Comparison of ENCODE assay signal across 9 cellular contexts in genomic region chr17:39027440-39028035, GRCh38.
A peak's percentile ranks its signal among the peaks of the same experiment; 100 is the strongest.
DNase-seq lines count a peak whose midpoint lies in the region; ATAC-seq and TF ChIP-seq lines count a peak whose summit lies in the region.
"Had no signal": no experiment of that assay in that cellular context is flagged by ENCODE, and none has a peak within 500 bp of the region (broad histone marks: within the 10 kb centered on the region; RNA-seq: fewer than 3 reads in every experiment).

No MANE protein-coding gene starts in this region.

- H3K9ac ChIP-seq in stomach smooth muscle (ENCODE audit: low read length in 2 of 2), result peak overlapping the region in 1 of 2 donors; percentile 33
- H3K9ac ChIP-seq: KMS-11 had no signal

- peaks cover 3 to 5% of the 10 kb centered on the region in 2 donors for H3K27me3 ChIP-seq in stomach smooth muscle (ENCODE audit: control insufficient read depth in 1 of 2, insufficient read depth in 2 of 2, low read length in 2 of 2)

- ATAC-seq in T-cell (replicated peaks in 1 of 4), result no peak

- peak overlapping the region; percentile 55 to 69 for H3K4me3 ChIP-seq in stomach smooth muscle (ENCODE audit: low read length in 2 of 2)

- peaks cover 10% of the 10 kb centered on the region for H3K4me1 ChIP-seq in stomach smooth muscle (ENCODE audit: control insufficient read depth, insufficient read depth, low read length)

- POLR2A ChIA-PET in T-cell (lab: Charles Lee), result no interaction called here

- H3K9me3 ChIP-seq in stomach smooth muscle (ENCODE audit: control insufficient read depth in 2 of 2, low read length in 2 of 2), result no peaks in the 10 kb centered on the region

- peaks cover 14% of the 10 kb centered on the region for H3K4me1 Mint-ChIP-seq in chondrocyte (ENCODE audit: low read depth)
- H3K4me1 Mint-ChIP-seq in T-cell, result peaks cover 4 to 11% (median 5%) of the 10 kb centered on the region in 3 donors

- H3K27ac Mint-ChIP-seq in chondrocyte (ENCODE audit: unreplicated experiment) (no peak overlapping the region), T-cell (no peak overlapping the region)

- no peaks in the 10 kb centered on the region for H3K36me3 ChIP-seq in stomach smooth muscle (ENCODE audit: control insufficient read depth in 2 of 2, insufficient read depth in 2 of 2, low read length in 2 of 2)

- H3K9me3 Mint-ChIP-seq in chondrocyte (ENCODE audit: low read depth) (no peaks in the 10 kb centered on the region), T-cell (no peaks in the 10 kb centered on the region)

- TF ChIP-seq CTCF in chondrocyte (IDR thresholded peaks at IDR 0.05), result no peak

- peaks cover 4% of the 10 kb centered on the region for H3K27me3 Mint-ChIP-seq in chondrocyte (ENCODE audit: low read depth)
- peaks cover 5 to 22% of the 10 kb centered on the region in 2 donors for H3K27me3 Mint-ChIP-seq in T-cell

- peak; percentile 17 for DNase-seq in HuH-7 (ENCODE audit: low spot score)
- no peak for DNase-seq in chondrocyte (ENCODE audit: low spot score)
- DNase-seq in left kidney (ENCODE audit: low read depth, low spot score), result peak; percentile 47
- DNase-seq in OCI-M2 (lab: John Stamatoyannopoulos, UW; ENCODE audit: unreplicated experiment), result no peak
- DNase-seq in NCI-H2196 treated with DMSO at 0.1 percent for 48 hours (lab: John Stamatoyannopoulos, UW; ENCODE audit: unreplicated experiment), result no peak
- DNase-seq in T-cell, result no peak
- DNase-seq in HuH-7.5 (ENCODE audit: low spot score), result no peak

- no peak overlapping the region for H3K27ac ChIP-seq in stomach smooth muscle (ENCODE audit: low read length)
- H3K27ac ChIP-seq: KMS-11 had no signal

- H3K4me3 Mint-ChIP-seq in chondrocyte (ENCODE audit: unreplicated experiment), result peak overlapping the region; percentile 68
- H3K4me3 Mint-ChIP-seq in T-cell, result peak overlapping the region in 1 of 3 donors; percentile 52

- CTCF ChIA-PET in T-cell (lab: Charles Lee), result no interaction called here

- H3K36me3 Mint-ChIP-seq in chondrocyte (ENCODE audit: low read depth) (no peaks in the 10 kb centered on the region), T-cell (no peaks in the 10 kb centered on the region)

Comparison
In these comparisons a context has a peak if more than half of its experiments do, and no peak if none do; other contexts are left out.
1. DNase-seq: peak in HuH-7 (single experiment) and left kidney (single experiment); none in chondrocyte (single experiment), OCI-M2 (single experiment), NCI-H2196 treated with DMSO at 0.1 percent for 48 hours (single experiment), T-cell (0 of 34) and HuH-7.5 (single experiment).